ENCODE assay signal across 11 cellular contexts in the genomic region with DNA sequence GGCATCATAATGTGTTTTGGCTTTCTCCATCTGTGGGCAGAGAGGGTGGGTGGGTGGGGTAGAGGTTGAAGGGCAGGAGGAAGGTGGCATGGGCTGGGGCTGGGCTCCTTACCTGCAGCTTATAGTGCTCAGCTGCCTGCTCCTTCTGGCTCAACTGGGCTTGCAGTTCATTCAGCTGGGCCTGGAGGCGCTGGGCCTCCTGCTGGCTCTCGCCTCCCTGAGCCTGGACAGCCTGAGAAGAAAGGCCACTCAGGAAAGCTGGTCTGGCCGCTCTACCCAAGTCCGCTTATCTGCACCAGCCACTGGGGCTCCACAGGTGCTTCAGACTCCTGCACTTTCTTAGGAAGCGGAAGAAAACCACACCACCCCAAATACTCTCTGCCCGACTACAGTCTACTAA.
"Had no signal": no experiment of that assay in that cellular context is flagged by ENCODE, and none has a peak within 500 bp of the region (broad histone marks: within the 10 kb centered on the region; RNA-seq: fewer than 3 reads in every experiment).

No MANE protein-coding gene starts in this region.

- DNase-seq: activated CD4-positive, alpha-beta T cell treated with anti-CD3 and anti-CD28 coated beads, Interleukin-2, amount 50 U/mL, for 48 hours; activated CD8-positive, alpha-beta memory T cell treated with anti-CD3 and anti-CD28 coated beads, Interleukin-2, amount 50 U/mL, for 4 hours; activated naive CD4-positive, alpha-beta T cell treated with anti-CD3 and anti-CD28 coated beads, Interleukin-2, amount 50 U/mL, for 16 hours; islet precursor cell; mammary epithelial cell; naive thymus-derived CD4-positive, alpha-beta T cell; nucleus accumbens; stimulated activated CD4-positive, alpha-beta T cell treated with anti-CD3 and anti-CD28 coated beads, Interleukin-4, amount 100 ng/mL, for 1 hour; stimulated activated CD8-positive, alpha-beta memory T cell treated with anti-CD3 and anti-CD28 coated beads, Interleukin-4, amount 100 ng/mL, for 48 hours had no signal

- ATAC-seq: activated CD4-positive, CD25-positive, alpha-beta regulatory T cell treated with anti-CD3 and anti-CD28 coated beads, Interleukin-2, amount 50 U/mL, for 24 hours; left lobe of liver; naive thymus-derived CD4-positive, alpha-beta T cell had no signal

- H3K27me3 Mint-ChIP-seq: naive thymus-derived CD4-positive, alpha-beta T cell had no signal

- H3K4me3 Mint-ChIP-seq: naive thymus-derived CD4-positive, alpha-beta T cell had no signal
